In the genomic region with DNA sequence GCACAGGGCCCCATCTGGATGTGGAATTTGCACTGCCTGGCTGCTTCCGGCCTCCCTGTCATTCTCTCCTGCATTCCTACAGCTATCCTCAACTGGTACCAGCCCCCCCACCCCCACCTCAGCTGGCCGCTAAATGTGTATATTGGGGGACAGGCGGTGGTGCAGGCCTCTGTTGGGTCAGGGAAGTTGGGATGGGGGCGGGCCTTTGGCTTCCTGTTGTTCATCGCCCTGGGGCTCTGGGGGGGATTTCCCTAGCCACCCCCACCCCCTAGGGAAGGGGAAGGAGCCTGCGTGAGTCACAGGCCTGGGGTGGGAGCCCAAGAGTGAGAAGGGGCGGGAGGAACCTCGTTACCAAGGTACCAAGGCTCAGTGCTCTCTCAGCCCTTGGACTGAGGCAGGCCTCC, we compare ENCODE assay signal across 8 cellular contexts. TPM values are rescaled to one million over a fixed set of nuclear protein-coding genes. Genes with fewer than 3 reads are reported as not detected.
DNase-seq lines count a peak whose midpoint lies in the region; ATAC-seq and TF ChIP-seq lines count a peak whose summit lies in the region.

No MANE protein-coding gene starts in this region.

- no peaks in the 10 kb centered on the region for H3K9me2 ChIP-seq in Karpas-422 (replicated peaks; ENCODE audit: insufficient read depth, low read length)

- H3K4me1 Mint-ChIP-seq in activated CD4-positive, alpha-beta memory T cell treated with anti-CD3 and anti-CD28 coated beads, Interleukin-2, amount 10 ng/mL, durations not matched to agents 7 days and 5 days: peaks cover 44% of the 10 kb centered on the region

- H3K9me3 Mint-ChIP-seq in activated CD4-positive, alpha-beta memory T cell treated with anti-CD3 and anti-CD28 coated beads, Interleukin-2, amount 10 ng/mL, durations not matched to agents 7 days and 5 days: no peaks in the 10 kb centered on the region

- H3K36me3 Mint-ChIP-seq in activated CD4-positive, alpha-beta memory T cell treated with anti-CD3 and anti-CD28 coated beads, Interleukin-2, amount 10 ng/mL, durations not matched to agents 7 days and 5 days (ENCODE audit: low read depth): peaks cover 20% of the 10 kb centered on the region

- no peaks in the 10 kb centered on the region for H4K20me1 ChIP-seq in Karpas-422 (ENCODE audit: insufficient read depth, low read depth, low read length)

- H3K27ac Mint-ChIP-seq in activated CD4-positive, alpha-beta memory T cell treated with anti-CD3 and anti-CD28 coated beads, Interleukin-2, amount 10 ng/mL, durations not matched to agents 7 days and 5 days: peak overlapping the region; percentile 94

- peaks cover 20% of the 10 kb centered on the region for H3K79me2 ChIP-seq in Karpas-422 (ENCODE audit: low read length)

- DNase-seq in CMK (ENCODE audit: low read depth) (peak; percentile 48), Karpas-422 (peak; percentile 92), epithelial cell of esophagus (ENCODE audit: low read depth) (peak; percentile 89), sciatic nerve (ENCODE audit: low spot score) (peak; percentile 71), NCI-H1105 treated with DMSO at 0.1 percent for 48 hours (lab: John Stamatoyannopoulos, UW) (no peak), NCI-H446 treated with DMSO at 0.1 percent for 48 hours (lab: John Stamatoyannopoulos, UW) (no peak), middle frontal gyrus (ENCODE audit: extremely low spot score, low spot score) (no peak)
- DNase-seq in activated CD4-positive, alpha-beta memory T cell treated with anti-CD3 and anti-CD28 coated beads, Interleukin-2, amount 10 ng/mL, durations not matched to agents 7 days and 5 days: peak; percentile 80

- peak overlapping the region; percentile 73 for H3K4me3 Mint-ChIP-seq in activated CD4-positive, alpha-beta memory T cell treated with anti-CD3 and anti-CD28 coated beads, Interleukin-2, amount 10 ng/mL, durations not matched to agents 7 days and 5 days

- H3K27me3 Mint-ChIP-seq in activated CD4-positive, alpha-beta memory T cell treated with anti-CD3 and anti-CD28 coated beads, Interleukin-2, amount 10 ng/mL, durations not matched to agents 7 days and 5 days: no peaks in the 10 kb centered on the region

- H2AFZ ChIP-seq in Karpas-422 (ENCODE audit: low read length): no peak overlapping the region

- ATAC-seq in sciatic nerve: peak; percentile 73

- peak overlapping the region; percentile 100 for H3K27ac ChIP-seq in Karpas-422 (ENCODE audit: low read length)

- no peak for TF ChIP-seq CTCF in epithelial cell of esophagus (IDR thresholded peaks at IDR 0.05; ENCODE audit: insufficient read depth, low read depth, low read length, missing control alignments)

- peak overlapping the region; percentile 76 for H3K4me2 ChIP-seq in Karpas-422 (ENCODE audit: low read depth, low read length, poor library complexity, severe bottlenecking)

- POLR2A ChIA-PET in activated CD4-positive, alpha-beta memory T cell treated with anti-CD3 and anti-CD28 coated beads, Interleukin-2, amount 10 ng/mL, durations not matched to agents 7 days and 5 days (lab: Charles Lee): interaction anchor here (0.5 to 3.4 kb wide), 3 partner anchors 11 to 95 kb away, joined by 4 to 19 read pairs (median 4); partner anchors contain the start of gene POU2F2

- CTCF ChIA-PET in activated CD4-positive, alpha-beta memory T cell treated with anti-CD3 and anti-CD28 coated beads, Interleukin-2, amount 10 ng/mL, durations not matched to agents 7 days and 5 days (lab: Charles Lee): interaction anchor here (3.7 kb wide), 2 partner anchors 11 to 13 kb away, joined by 19 to 31 read pairs; partner anchors contain the start of gene POU2F2

- H3K4me3 ChIP-seq in Karpas-422 (ENCODE audit: low read length) (peak overlapping the region; percentile 60), epithelial cell of esophagus (ENCODE audit: low read length) (no peak overlapping the region)

- H3K4me1 ChIP-seq in Karpas-422 (ENCODE audit: low read length): peaks cover 100% of the 10 kb centered on the region

- no peaks in the 10 kb centered on the region for H3K9me3 ChIP-seq in Karpas-422 (ENCODE audit: low read length)

- intact Hi-C loops in sciatic nerve (cut with DNase I): no loop called here

- H3K36me3 ChIP-seq in Karpas-422 (ENCODE audit: insufficient read depth, low read length): peaks cover 35% of the 10 kb centered on the region

- H3K27me3 ChIP-seq in Karpas-422 (ENCODE audit: low read length): no peaks in the 10 kb centered on the region

- H3K9ac ChIP-seq in Karpas-422 (ENCODE audit: low read length): peak overlapping the region; percentile 92

RNA-seq across cellular contexts. Expression of gene POU2F2, which starts 10.6 kb away (rescaled TPM):
- total RNA-seq in Karpas-422 (2014; rRNA removed; shearing (Covaris generic); ENCODE audit: low replicate concordance): 61.9 and 69.4 TPM in 2 replicates
- total RNA-seq in activated CD4-positive, alpha-beta memory T cell treated with anti-CD3 and anti-CD28 coated beads, Interleukin-2, amount 10 ng/mL, durations not matched to agents 7 days and 5 days: 10 to 100 TPM; 31.3 to 35.8 TPM
- total RNA-seq in sciatic nerve: 5.6 TPM

RNA-seq across cellular contexts. Expression of gene ZNF574, which starts 45.7 kb away (rescaled TPM):
- 15.1 and 23.5 TPM in 2 replicates for total RNA-seq in Karpas-422 (2014; rRNA removed; shearing (Covaris generic); ENCODE audit: low replicate concordance)
- 10 to 100 TPM; 14.3 to 14.5 TPM for total RNA-seq in activated CD4-positive, alpha-beta memory T cell treated with anti-CD3 and anti-CD28 coated beads, Interleukin-2, amount 10 ng/mL, durations not matched to agents 7 days and 5 days
- 13.2 TPM for total RNA-seq in sciatic nerve

RNA-seq across cellular contexts. Expression of gene GRIK5, which starts 51.7 kb away (rescaled TPM):
- total RNA-seq in Karpas-422 (2014; rRNA removed; shearing (Covaris generic); ENCODE audit: low replicate concordance): 0.07 and 1.4 TPM in 2 replicates
- total RNA-seq in activated CD4-positive, alpha-beta memory T cell treated with anti-CD3 and anti-CD28 coated beads, Interleukin-2, amount 10 ng/mL, durations not matched to agents 7 days and 5 days: under 1 TPM; 0.38 to 0.68 TPM
- total RNA-seq in sciatic nerve: 9.2 TPM

Comparison
In these comparisons a context has a peak if more than half of its experiments do, and no peak if none do; other contexts are left out.
1. DNase-seq: peak in CMK (single experiment), Karpas-422 (single experiment), activated CD4-positive, alpha-beta memory T cell treated with anti-CD3 and anti-CD28 coated beads, Interleukin-2, amount 10 ng/mL, durations not matched to agents 7 days and 5 days (single experiment), epithelial cell of esophagus (single experiment) and sciatic nerve (single experiment); none in NCI-H1105 treated with DMSO at 0.1 percent for 48 hours (single experiment), NCI-H446 treated with DMSO at 0.1 percent for 48 hours (single experiment) and middle frontal gyrus (single experiment).